ENCODE assay signal across 21 cellular contexts in the genomic region with DNA sequence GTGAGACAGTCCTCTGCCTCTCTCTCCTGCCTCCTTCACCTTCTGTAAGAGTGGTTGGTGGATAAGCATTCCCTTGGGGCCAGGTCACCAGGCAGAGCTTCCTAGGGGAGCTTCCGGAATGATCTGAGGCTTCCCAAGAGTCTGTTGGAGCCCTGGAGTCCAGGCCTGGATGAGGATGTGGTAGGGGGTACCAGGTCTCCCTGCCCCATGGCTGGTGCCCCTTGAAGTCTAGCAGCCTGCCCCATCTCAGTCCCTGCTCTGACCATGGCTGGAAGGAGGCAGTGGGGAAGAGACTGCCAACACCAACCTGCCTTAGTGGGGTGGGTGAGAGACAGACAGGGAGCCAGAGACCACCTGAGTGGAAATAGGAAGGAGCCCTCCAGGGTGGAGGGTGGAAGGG.
A peak's percentile ranks its signal among the peaks of the same experiment; 100 is the strongest.
DNase-seq lines count a peak whose midpoint lies in the region; TF ChIP-seq lines count a peak whose summit lies in the region.
"Had no signal": no experiment of that assay in that cellular context is flagged by ENCODE, and none has a peak within 500 bp of the region (broad histone marks: within the 10 kb centered on the region; RNA-seq: fewer than 3 reads in every experiment).

No MANE protein-coding gene starts in this region.

- H3K36me3 Mint-ChIP-seq in osteocyte (ENCODE audit: unreplicated experiment) = no peaks in the 10 kb centered on the region
- no peaks in the 10 kb centered on the region for H3K36me3 Mint-ChIP-seq in mesothelial cell of epicardium
- H3K36me3 Mint-ChIP-seq: CD14-positive monocyte; CD4-positive, alpha-beta memory T cell; CD4-positive, CD25-positive, alpha-beta regulatory T cell; CD8-positive, alpha-beta memory T cell had no signal

- H3K27ac Mint-ChIP-seq in osteocyte (ENCODE audit: unreplicated experiment) = no peak overlapping the region
- H3K27ac Mint-ChIP-seq in mesothelial cell of epicardium = no peak overlapping the region
- H3K27ac Mint-ChIP-seq: CD14-positive monocyte; CD4-positive, alpha-beta memory T cell; CD4-positive, CD25-positive, alpha-beta regulatory T cell; CD8-positive, alpha-beta memory T cell had no signal

- H3K27me3 Mint-ChIP-seq in osteocyte (ENCODE audit: unreplicated experiment) (no peaks in the 10 kb centered on the region), mesothelial cell of epicardium (ENCODE audit: low read depth) (no peaks in the 10 kb centered on the region)
- H3K27me3 Mint-ChIP-seq: CD4-positive, alpha-beta memory T cell; CD4-positive, CD25-positive, alpha-beta regulatory T cell had no signal

- H3K4me3 Mint-ChIP-seq in osteocyte (ENCODE audit: unreplicated experiment) (no peak overlapping the region), mesothelial cell of epicardium (no peak overlapping the region)
- H3K4me3 Mint-ChIP-seq: CD14-positive monocyte; CD4-positive, alpha-beta memory T cell; CD4-positive, CD25-positive, alpha-beta regulatory T cell; CD8-positive, alpha-beta memory T cell had no signal

- DNase-seq in islet precursor cell = peak; percentile 24
- DNase-seq in osteocyte (ENCODE audit: extremely low spot score, unreplicated experiment) = peak; percentile 80
- DNase-seq in GM19240 (ENCODE audit: insufficient read length, low spot score) = no peak
- DNase-seq in mesothelial cell of epicardium (ENCODE audit: low spot score in 2 of 2, unreplicated experiment in 2 of 2) = no peak
- no peak for DNase-seq in activated naive CD4-positive, alpha-beta T cell treated with Interleukin-2 at 50 U/mL for 16 hours
- DNase-seq: 8988T; ACHN; BE2C; C1 segment of cervical spinal cord; CD4-positive, alpha-beta memory T cell; CD4-positive, CD25-positive, alpha-beta regulatory T cell; CD8-positive, alpha-beta memory T cell; COR-L47; DMS 273 treated with DMSO at 0.1 percent for 48 hours; DMS153; DMS53; DMS79; DND-41; EL; GDM1 had no signal

- no peak for TF ChIP-seq CTCF in osteocyte (IDR thresholded peaks at IDR 0.05)
- no peak for TF ChIP-seq CTCF in mesothelial cell of epicardium (IDR thresholded peaks at IDR 0.05; ENCODE audit: unreplicated experiment)

- H3K4me1 Mint-ChIP-seq in osteocyte (ENCODE audit: unreplicated experiment) (no peaks in the 10 kb centered on the region), mesothelial cell of epicardium (no peaks in the 10 kb centered on the region)
- H3K4me1 Mint-ChIP-seq: CD14-positive monocyte; CD4-positive, CD25-positive, alpha-beta regulatory T cell; CD8-positive, alpha-beta memory T cell had no signal

- H3K9me3 Mint-ChIP-seq in osteocyte (ENCODE audit: unreplicated experiment) = peaks cover 42% of the 10 kb centered on the region
- peaks cover 69% of the 10 kb centered on the region for H3K9me3 Mint-ChIP-seq in mesothelial cell of epicardium

Comparison
In these comparisons a context has a peak if more than half of its experiments do, and no peak if none do; other contexts are left out.
1. DNase-seq: peak in islet precursor cell (single experiment) and osteocyte (single experiment); none in GM19240 (single experiment), mesothelial cell of epicardium (0 of 2) and activated naive CD4-positive, alpha-beta T cell treated with Interleukin-2 at 50 U/mL for 16 hours (single experiment).